In genomic region chr6:43951756-43952675, GRCh38 we compare ENCODE assay signal across 10 cellular contexts.
DNase-seq lines count a peak whose midpoint lies in the region; ATAC-seq and TF ChIP-seq lines count a peak whose summit lies in the region.
"Had no signal": no experiment of that assay in that cellular context is flagged by ENCODE, and none has a peak within 500 bp of the region (broad histone marks: within the 10 kb centered on the region; RNA-seq: fewer than 3 reads in every experiment).

No MANE protein-coding gene starts in this region.

- TF ChIP-seq CTCF in HEK293 (tag by site-specific recombination; IDR thresholded peaks at IDR 0.05) (no peak), Panc1 (IDR thresholded peaks at IDR 0.05) (no peak), endodermal cell (conservative IDR thresholded peaks at IDR 0.05) (no peak), gastrocnemius medialis (IDR thresholded peaks at IDR 0.05 in 4 of 5, conservative IDR thresholded peaks at IDR 0.05 in 1 of 5) (no peak)

- peaks cover 4% of the 10 kb centered on the region for H3K36me3 Mint-ChIP-seq in endodermal cell (ENCODE audit: low read depth)

- TF ChIP-seq POLR2A in gastrocnemius medialis (IDR thresholded peaks at IDR 0.05) = no peak

- H4K8ac ChIP-seq in mesendoderm (ENCODE audit: low read depth, low read length) = no peak overlapping the region

- POLR2A ChIA-PET in HEK293 (lab: Yijun Ruan, JAX) = no interaction called here
- POLR2A ChIA-PET in Panc1 (lab: Charles Lee) = no interaction called here

- no peaks in the 10 kb centered on the region for H3K27me3 Mint-ChIP-seq in endodermal cell (ENCODE audit: insufficient read depth)

- no peak overlapping the region for H3K56ac ChIP-seq in mesendoderm (ENCODE audit: low read length)

- H3K4me2 ChIP-seq in mesendoderm (ENCODE audit: low read length) = no peak overlapping the region

- peaks cover 37% of the 10 kb centered on the region for H3K4me1 Mint-ChIP-seq in endodermal cell

- H3K79me1 ChIP-seq in mesendoderm (ENCODE audit: low read length) = no peaks in the 10 kb centered on the region

- no peak overlapping the region for H2BK15ac ChIP-seq in mesendoderm (replicated peaks; ENCODE audit: low read depth)

- H3K9me3 Mint-ChIP-seq in endodermal cell = peaks cover 12% of the 10 kb centered on the region

- no peak overlapping the region for H3K4me3 Mint-ChIP-seq in endodermal cell
- H3K4me3 Mint-ChIP-seq: activated CD4-positive, alpha-beta T cell treated with anti-CD3 and anti-CD28 coated beads, Interleukin-2, amount 10 ng/mL, durations not matched to agents 24 days and 14 days; mesothelial cell of epicardium had no signal

- H3K36me3 ChIP-seq in HEK293 (ENCODE audit: control insufficient read depth in 2 of 2, insufficient read depth in 1 of 2, low read length in 2 of 2) (no peaks in the 10 kb centered on the region), Panc1 (ENCODE audit: control insufficient read depth, insufficient read depth, low read length) (no peaks in the 10 kb centered on the region), endodermal cell (ENCODE audit: control insufficient read depth, insufficient read depth, low read length) (no peaks in the 10 kb centered on the region), gastrocnemius medialis (no peaks in the 10 kb centered on the region), mesendoderm (ENCODE audit: control insufficient read depth, insufficient read depth, low read length) (no peaks in the 10 kb centered on the region)

- no TSS peak for BruUV-seq in Panc1 (replicated peaks; lab: Mats Ljungman, UMichigan)

- H3K9ac ChIP-seq in endodermal cell (ENCODE audit: extremely low read depth, low read length, poor library complexity, severe bottlenecking) (no peak overlapping the region), mesendoderm (ENCODE audit: low read length) (no peak overlapping the region)

- DNase-seq in Panc1 (ENCODE audit: low read depth, low spot score) (no peak), endodermal cell (peak; percentile 52), gastrocnemius medialis (no peak), mesendoderm (no peak), UCSD-AML1 (lab: John Stamatoyannopoulos, UW; ENCODE audit: unreplicated experiment) (no peak)
- no peak for DNase-seq in activated CD4-positive, alpha-beta T cell treated with anti-CD3 and anti-CD28 coated beads, Interleukin-2, amount 50 U/mL, for 1 hour
- DNase-seq: activated CD4-positive, alpha-beta T cell treated with anti-CD3 and anti-CD28 coated beads, Interleukin-2, amount 10 ng/mL, durations not matched to agents 24 days and 14 days; cerebellar nuclear complex had no signal

- WGBS in endodermal cell (ENCODE audit: insufficient coverage in 1 of 2, insufficient read length in 1 of 2), 2 experiments = 90 to 95% methylated on average over 3 to 7 of the region's 8 CpGs
- no CpG with 5 or more reads among the region's 8 CpGs for WGBS in mesendoderm (ENCODE audit: extremely low coverage, insufficient coverage, low lambda C conversion rate)

- H2BK120ac ChIP-seq in mesendoderm (ENCODE audit: low read depth, low read length) = no peak overlapping the region

- H2AK5ac ChIP-seq in mesendoderm (ENCODE audit: low read length) = no peak overlapping the region

- intact Hi-C loops in Panc1 (cut with micrococcal nuclease; ENCODE audit: unreplicated experiment) (loop anchor here (10.0 kb wide), 1 partner anchor 123 kb away; no protein-coding TSS in a partner anchor), gastrocnemius medialis (cut with DNase I; ENCODE audit: low total_unique reads) (loop anchor here (2.0 to 5.0 kb wide), 4 partner anchors 95 to 283 kb away; no protein-coding TSS in a partner anchor)

- H3K4ac ChIP-seq in mesendoderm (ENCODE audit: low read depth, low read length) = no peak overlapping the region

- no peak overlapping the region for H3K23ac ChIP-seq in mesendoderm (ENCODE audit: low read length)

- H3K27ac ChIP-seq in HEK293 (ENCODE audit: extremely low read depth, low read depth, low read length) (no peak overlapping the region), Panc1 (ENCODE audit: low read length) (peak overlapping the region; percentile 59; the same call in 1 of the 2 replicates), endodermal cell (ENCODE audit: low read depth, low read length) (no peak overlapping the region), gastrocnemius medialis (peak overlapping the region; percentile 85 to 97 (median 88)), mesendoderm (ENCODE audit: low read depth, low read length) (no peak overlapping the region)

- H3K27me3 ChIP-seq in Panc1 (ENCODE audit: control insufficient read depth, insufficient read depth, low read length) (no peaks in the 10 kb centered on the region), endodermal cell (ENCODE audit: control insufficient read depth, insufficient read depth, low read length, poor library complexity, severe bottlenecking) (no peaks in the 10 kb centered on the region), gastrocnemius medialis (no peaks in the 10 kb centered on the region), mesendoderm (ENCODE audit: insufficient read depth, low read length, poor library complexity) (no peaks in the 10 kb centered on the region)

- H2BK5ac ChIP-seq in mesendoderm (ENCODE audit: low read length) = no peak overlapping the region

- no peak overlapping the region for H4K5ac ChIP-seq in mesendoderm (ENCODE audit: low read length)

- H3K18ac ChIP-seq in mesendoderm (ENCODE audit: low read length) = no peak overlapping the region

- no peaks in the 10 kb centered on the region for H3K4me1 ChIP-seq in HEK293 (ENCODE audit: control insufficient read depth, insufficient read depth, low read length)
- no peaks in the 10 kb centered on the region for H3K4me1 ChIP-seq in Panc1 (ENCODE audit: control insufficient read depth, insufficient read depth, low read length)
- H3K4me1 ChIP-seq in endodermal cell (ENCODE audit: control insufficient read depth, insufficient read depth, low read length) = peaks cover 21% of the 10 kb centered on the region
- peaks cover 14 to 21% of the 10 kb centered on the region in 2 donors for H3K4me1 ChIP-seq in gastrocnemius medialis
- H3K4me1 ChIP-seq in mesendoderm (ENCODE audit: control insufficient read depth, low read depth, low read length) = no peaks in the 10 kb centered on the region

- H3K4me3 ChIP-seq in HEK293 (ENCODE audit: low read depth, low read length) = no peak overlapping the region
- H3K4me3 ChIP-seq in Panc1 (ENCODE audit: low read depth in 2 of 2, low read length in 2 of 2) = no peak overlapping the region
- H3K4me3 ChIP-seq in endodermal cell (ENCODE audit: low read length) = no peak overlapping the region
- H3K4me3 ChIP-seq in gastrocnemius medialis = no peak overlapping the region
- H3K4me3 ChIP-seq in mesendoderm (ENCODE audit: low read length) = no peak overlapping the region

- no peak overlapping the region for H3K27ac Mint-ChIP-seq in endodermal cell
- H3K27ac Mint-ChIP-seq: activated CD4-positive, alpha-beta T cell treated with anti-CD3 and anti-CD28 coated beads, Interleukin-2, amount 10 ng/mL, durations not matched to agents 24 days and 14 days; mesothelial cell of epicardium had no signal

- CTCF ChIA-PET in HEK293 (lab: Yijun Ruan, JAX) = interaction anchor here (0.6 to 3.7 kb wide), 16 partner anchors 9 to 186 kb away, joined by 3 to 20 read pairs (median 3); partner anchors contain the start of gene VEGFA
- CTCF ChIA-PET in Panc1 (lab: Charles Lee) = interaction anchor here (0.7 kb wide), 1 partner anchor 25 kb away, joined by 5 read pairs; no protein-coding TSS in a partner anchor

- no peaks in the 10 kb centered on the region for H3K79me2 ChIP-seq in mesendoderm (ENCODE audit: control insufficient read depth, insufficient read depth, low read length)

- ATAC-seq in Panc1 = peak; percentile 36; the same call in 1 of the 2 replicates
- no peak for ATAC-seq in gastrocnemius medialis

- H3K9me3 ChIP-seq in HEK293 (ENCODE audit: control insufficient read depth, insufficient read depth, low read depth, low read length) (no peaks in the 10 kb centered on the region), Panc1 (ENCODE audit: control insufficient read depth, insufficient read depth, low read depth, low read length) (peaks cover 8% of the 10 kb centered on the region; the same call in 1 of the 2 replicates), endodermal cell (ENCODE audit: control insufficient read depth, low read length) (peaks cover 17% of the 10 kb centered on the region), gastrocnemius medialis (no peaks in the 10 kb centered on the region)

- in situ Hi-C loops in Panc1 (cut with HindIII; ENCODE audit: low pct_unique_long_range_greater_than_20kb, low sequenced_read_pairs) (no loop called here), gastrocnemius medialis (cut with MboI; ENCODE audit: low sequenced_read_pairs in 4 of 4) (loop anchor here in 1 of 4 donors (10.0 kb wide), 1 partner anchor 187 kb away; no protein-coding TSS in a partner anchor)

TF ChIP-seq in HEK293, 187 proteins besides CTCF, POLR2A, EP300 and RAD21 (continues in another document):
- TF ChIP-seq ZNF701 (tag by site-specific recombination; IDR thresholded peaks at IDR 0.05) = no peak
- TF ChIP-seq ZNF449 (tag by site-specific recombination; IDR thresholded peaks at IDR 0.05) = no peak
- TF ChIP-seq ZNF785 (tag by site-specific recombination; IDR thresholded peaks at IDR 0.05) = no peak
- TF ChIP-seq ZBTB20 (tag by site-specific recombination; IDR thresholded peaks at IDR 0.05) = no peak; the same call in 1 of the 2 replicates
- TF ChIP-seq KLF16 (tag by site-specific recombination; IDR thresholded peaks at IDR 0.05) = 0 out of 2 replicates have a peak, but pooled peaks have one; percentile 12
- TF ChIP-seq PRDM1 (tag by site-specific recombination; IDR thresholded peaks at IDR 0.05) = no peak
- no peak for TF ChIP-seq SETDB1 (IDR thresholded peaks at IDR 0.05; ENCODE audit: insufficient read length, low read length)
- TF ChIP-seq ZNF837 (tag by site-specific recombination; IDR thresholded peaks at IDR 0.05) = no peak

Comparison
In these comparisons a context has a peak if more than half of its experiments do, and no peak if none do; other contexts are left out.
1. H3K27ac ChIP-seq: peak in Panc1 (single experiment) and gastrocnemius medialis (4 of 4); none in HEK293 (single experiment), endodermal cell (single experiment) and mesendoderm (single experiment).